ENCODE assay signal across 21 cellular contexts in the genomic region with DNA sequence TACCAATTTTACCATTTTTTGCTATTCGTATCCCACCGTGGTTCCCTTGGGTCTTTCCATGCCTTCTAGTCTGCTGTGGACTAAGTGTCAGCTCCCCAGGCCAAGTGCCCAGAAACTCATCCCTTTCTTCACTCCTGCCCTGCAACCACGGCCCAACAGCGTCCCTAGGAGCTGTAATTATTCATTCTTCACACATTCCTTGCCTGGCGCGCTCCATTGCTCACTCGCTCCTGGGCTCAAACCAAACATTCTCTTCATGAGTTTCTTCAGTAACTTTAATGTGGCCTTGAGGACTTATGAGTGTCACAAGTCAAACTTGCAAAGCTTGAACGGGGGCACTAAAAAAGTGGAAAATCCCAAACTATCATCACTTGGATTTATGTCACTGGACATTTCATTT. TPM values are rescaled to one million over a fixed set of nuclear protein-coding genes. Genes with fewer than 3 reads are reported as not detected.
"Had no signal": no experiment of that assay in that cellular context is flagged by ENCODE, and none has a peak within 500 bp of the region (broad histone marks: within the 10 kb centered on the region; RNA-seq: fewer than 3 reads in every experiment).

No MANE protein-coding gene starts in this region.

- H3K27me3 ChIP-seq: Peyer's patch, SJSA1 had no signal

- DNase-seq: activated B cell treated with CpG ODN at 0.5 μM for 24 hours; activated CD4-positive, alpha-beta T cell treated with anti-CD3 and anti-CD28 coated beads for 1 hour; activated CD4-positive, alpha-beta T cell treated with anti-CD3 and anti-CD28 coated beads, Interleukin-2, amount 10 ng/mL, durations not matched to agents 24 days and 14 days; activated CD4-positive, alpha-beta T cell treated with anti-CD3 and anti-CD28 coated beads, Interleukin-2, amount 50 U/mL, for 48 hours; activated CD8-positive, alpha-beta memory T cell treated with anti-CD3 and anti-CD28 coated beads, Interleukin-2, amount 10 ng/mL, durations not matched to agents 7 days and 5 days; activated gamma-delta T cell; activated naive CD4-positive, alpha-beta T cell treated with anti-CD3 and anti-CD28 coated beads for 36 hours; activated T-cell treated with anti-CD3 and anti-CD28 coated beads, Interleukin-2, amount 50 U/mL, for 4 hours; amygdala; Kasumi-1; NCI-H1092; NCI-H1417; NCI-H2029; NCI-H2107; NCI-H2171 treated with DMSO at 0.1 percent for 48 hours; NCI-H524; Peyer's patch; SHP77; SW 1271 had no signal

- H3K27ac ChIP-seq: Peyer's patch, SJSA1 had no signal

- H3K4me3 ChIP-seq: Peyer's patch, SJSA1 had no signal

- H3K4me1 ChIP-seq: Peyer's patch, SJSA1 had no signal

- H3K36me3 ChIP-seq: Peyer's patch, SJSA1 had no signal

- H3K9me3 ChIP-seq: Peyer's patch, SJSA1 had no signal

RNA-seq across cellular contexts. Expression of a gene that starts 15.7 kb away (rescaled TPM):
- total RNA-seq: activated B cell treated with CpG ODN at 0.5 μM for 24 hours; activated CD4-positive, alpha-beta T cell treated with anti-CD3 and anti-CD28 coated beads, Interleukin-2, amount 10 ng/mL, durations not matched to agents 24 days and 14 days; activated CD8-positive, alpha-beta memory T cell treated with anti-CD3 and anti-CD28 coated beads, Interleukin-2, amount 10 ng/mL, durations not matched to agents 7 days and 5 days; SJSA1; T-helper 1 cell treated with Interleukin-12 subunit alpha and Interleukin-12 subunit beta and Interleukin-4 antibody, amounts not matched to agents 30 ng/mL and 1 ng/mL, for 36 hours had no signal
